ENCODE assay signal across 11 cellular contexts in the genomic region with DNA sequence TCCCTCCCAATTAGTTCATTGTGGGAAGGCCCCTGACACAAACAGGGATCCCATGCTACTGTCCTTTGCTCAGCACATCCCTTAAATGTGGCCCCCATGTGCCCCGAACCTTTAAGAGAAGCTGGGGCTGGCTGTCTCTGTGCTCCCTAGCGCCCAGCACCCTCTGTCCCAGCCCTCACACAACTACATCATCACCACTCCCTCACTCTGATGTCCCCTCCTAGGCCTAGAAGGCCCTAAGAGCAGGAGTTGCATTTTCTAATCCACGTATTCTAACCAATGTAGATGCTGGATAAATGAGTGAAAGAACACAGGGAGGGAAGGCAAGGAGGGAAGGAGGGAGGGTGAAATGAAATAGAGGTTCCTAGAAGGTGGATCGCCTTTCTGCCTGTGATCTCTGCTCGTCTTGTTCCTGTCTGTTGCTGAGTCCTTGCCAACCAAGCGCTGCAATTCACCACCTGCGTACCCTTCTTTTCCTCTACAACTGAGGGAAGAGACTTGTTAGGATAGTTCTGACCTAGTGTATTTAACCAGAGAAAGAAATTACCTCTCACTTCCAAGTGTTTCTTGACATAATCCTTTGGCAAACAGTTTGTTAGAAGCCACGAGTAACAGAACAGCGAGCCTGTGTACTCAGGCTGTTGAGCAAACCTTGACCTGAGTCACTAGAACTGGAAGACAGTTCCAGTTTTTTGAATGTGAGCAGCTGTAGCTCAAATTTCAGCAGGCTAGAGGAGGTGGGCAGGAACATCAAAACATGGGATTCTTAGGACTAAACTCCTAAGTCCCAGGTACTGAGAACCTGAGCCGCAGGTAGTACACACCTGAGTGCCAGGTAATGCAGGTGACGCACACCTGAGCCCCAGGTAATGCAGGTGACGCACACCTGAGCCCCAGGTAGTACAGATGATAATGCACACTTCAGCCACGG.
DNase-seq lines count a peak whose midpoint lies in the region; ATAC-seq, FAIRE-seq and TF ChIP-seq lines count a peak whose summit lies in the region.
"Had no signal": no experiment of that assay in that cellular context is flagged by ENCODE, and none has a peak within 500 bp of the region (broad histone marks: within the 10 kb centered on the region; RNA-seq: fewer than 3 reads in every experiment).

No MANE protein-coding gene starts in this region.

- H3K36me3 ChIP-seq in mammary epithelial cell (ENCODE audit: insufficient read depth, low read length) (no peaks in the 10 kb centered on the region), lower lobe of right lung (no peaks in the 10 kb centered on the region)
- H3K36me3 ChIP-seq: WERI-Rb-1 had no signal

- WGBS in mammary epithelial cell (ENCODE audit: low coverage, missing lambda C conversion rate): 65% methylated on average over 12 of the region's 13 CpGs

- no peaks in the 10 kb centered on the region for H4K20me1 ChIP-seq in mammary epithelial cell (ENCODE audit: insufficient read depth, low read length)

- intact Hi-C loops in MCF 10A (cut with micrococcal nuclease): no loop called here
- intact Hi-C loops in mammary epithelial cell (cut with micrococcal nuclease): no loop called here
- intact Hi-C loops in lower lobe of right lung (cut with DNase I): no loop called here

- H3K9me3 ChIP-seq in mammary epithelial cell (replicated peaks; ENCODE audit: insufficient read depth, low read length) (peaks cover 6% of the 10 kb centered on the region), lower lobe of right lung (no peaks in the 10 kb centered on the region)

- DNase-seq in MCF 10A (ENCODE audit: unreplicated experiment): peak; percentile 43
- no peak for DNase-seq in mammary epithelial cell
- peak; percentile 75 to 89 for DNase-seq in SHP77 (lab: John Stamatoyannopoulos, UW)
- no peak for DNase-seq in lower lobe of right lung
- DNase-seq in effector memory CD8-positive, alpha-beta T cell: no peak
- no peak for DNase-seq in RCC 7860 (ENCODE audit: low spot score)
- DNase-seq: mesenchymal stem cell, WERI-Rb-1 had no signal

- H3K4me3 Mint-ChIP-seq in MCF 10A (ENCODE audit: unreplicated experiment): no peak overlapping the region
- H3K4me3 Mint-ChIP-seq in effector memory CD8-positive, alpha-beta T cell: no peak overlapping the region

- no peak overlapping the region for H2AFZ ChIP-seq in mammary epithelial cell (ENCODE audit: low read depth, low read length)

- dilution Hi-C loops in mammary epithelial cell (cut with HindIII; ENCODE audit: low sequenced_read_pairs): no loop called here

- no peak for TF ChIP-seq CTCF in MCF 10A (IDR thresholded peaks at IDR 0.05; ENCODE audit: unreplicated experiment)
- no peak for TF ChIP-seq CTCF in mammary epithelial cell (conservative IDR thresholded peaks at IDR 0.05 in 1 of 2, IDR thresholded peaks at IDR 0.05 in 1 of 2; ENCODE audit: extremely low read depth in 1 of 2, insufficient read depth in 1 of 2, low read depth in 1 of 2, low read length in 2 of 2)
- TF ChIP-seq CTCF in lower lobe of right lung (IDR thresholded peaks at IDR 0.05): no peak

- no peak overlapping the region for H3K4me3 ChIP-seq in mammary epithelial cell (replicated peaks in 1 of 3; ENCODE audit: insufficient read depth in 1 of 3, low read depth in 2 of 3, low read length in 3 of 3)
- H3K4me3 ChIP-seq in lower lobe of right lung: no peak overlapping the region

- no peak overlapping the region for H3K9ac ChIP-seq in mammary epithelial cell (ENCODE audit: insufficient read depth, low read length)

- in situ Hi-C loops in mammary epithelial cell (cut with MboI; ENCODE audit: low sequenced_read_pairs in 2 of 2): no loop called here

- H3K36me3 Mint-ChIP-seq in MCF 10A (ENCODE audit: insufficient read depth, unreplicated experiment): no peaks in the 10 kb centered on the region
- peaks cover under 1% of the 10 kb centered on the region for H3K36me3 Mint-ChIP-seq in effector memory CD8-positive, alpha-beta T cell (ENCODE audit: insufficient read depth)

- no TSS peak for BruUV-seq in MCF 10A (replicated peaks; lab: Mats Ljungman, UMichigan)
- BruUV-seq in mammary epithelial cell (replicated peaks; lab: Mats Ljungman, UMichigan): no TSS peak

- no peak overlapping the region for H3K27ac Mint-ChIP-seq in MCF 10A (ENCODE audit: low read depth, unreplicated experiment)
- H3K27ac Mint-ChIP-seq in effector memory CD8-positive, alpha-beta T cell: no peak overlapping the region

- no peak for FAIRE-seq in RCC 7860 (lab: Jason Lieb, UNC)

- POLR2A ChIA-PET in MCF 10A (lab: Yijun Ruan, JAX): no interaction called here

- no peaks in the 10 kb centered on the region for H3K27me3 ChIP-seq in mammary epithelial cell (ENCODE audit: insufficient read depth, low read length)
- H3K27me3 ChIP-seq in lower lobe of right lung (ENCODE audit: low read depth): no peaks in the 10 kb centered on the region

- peak; percentile 63 to 88 for ATAC-seq in lower lobe of right lung
- no peak for ATAC-seq in GM19455 (IDR thresholded peaks at IDR 0.05; ENCODE audit: unreplicated experiment)
- ATAC-seq in effector memory CD8-positive, alpha-beta T cell (replicated peaks): no peak
- no peak for ATAC-seq in GM21619 (IDR thresholded peaks at IDR 0.05; ENCODE audit: unreplicated experiment)
- ATAC-seq: right cardiac atrium had no signal

- H3K27ac ChIP-seq in mammary epithelial cell (ENCODE audit: insufficient read depth, low read depth, low read length) (no peak overlapping the region), lower lobe of right lung (no peak overlapping the region)
- H3K27ac ChIP-seq: WERI-Rb-1 had no signal

- H3K9me3 Mint-ChIP-seq in MCF 10A (ENCODE audit: unreplicated experiment): no peaks in the 10 kb centered on the region
- H3K9me3 Mint-ChIP-seq in effector memory CD8-positive, alpha-beta T cell: no peaks in the 10 kb centered on the region

- H3K4me1 ChIP-seq in mammary epithelial cell (ENCODE audit: insufficient read depth, low read length) (no peaks in the 10 kb centered on the region), lower lobe of right lung (peaks cover 25% of the 10 kb centered on the region)

- H3K79me2 ChIP-seq in mammary epithelial cell (ENCODE audit: insufficient read depth, low read length): no peaks in the 10 kb centered on the region

- no peaks in the 10 kb centered on the region for H3K4me1 Mint-ChIP-seq in MCF 10A (ENCODE audit: insufficient read depth, unreplicated experiment)
- peaks cover 8 to 9% of the 10 kb centered on the region in 2 donors for H3K4me1 Mint-ChIP-seq in effector memory CD8-positive, alpha-beta T cell (ENCODE audit: low read depth in 2 of 2)

- H3K4me2 ChIP-seq in mammary epithelial cell (ENCODE audit: insufficient read depth, low read depth, low read length): no peak overlapping the region

- no peaks in the 10 kb centered on the region for H3K27me3 Mint-ChIP-seq in MCF 10A (ENCODE audit: insufficient read depth, unreplicated experiment)
- H3K27me3 Mint-ChIP-seq in effector memory CD8-positive, alpha-beta T cell: no peaks in the 10 kb centered on the region

- CTCF ChIA-PET in MCF 10A (lab: Yijun Ruan, JAX): no interaction called here
- CTCF ChIA-PET in mammary epithelial cell (lab: Charles Lee; ENCODE audit: low non-redundant PET): no interaction called here

Comparison
In these comparisons a context has a peak if more than half of its experiments do, and no peak if none do; other contexts are left out.
1. DNase-seq: peak in MCF 10A (single experiment) and SHP77 (2 of 2); none in mammary epithelial cell (single experiment), lower lobe of right lung (single experiment), effector memory CD8-positive, alpha-beta T cell (0 of 3) and RCC 7860 (single experiment).
2. ATAC-seq: peak in lower lobe of right lung (2 of 2); none in GM19455 (single experiment), effector memory CD8-positive, alpha-beta T cell (single experiment) and GM21619 (single experiment).